In genomic region chr20:35433337-35433736, GRCh38 we compare ENCODE assay signal across 20 cellular contexts. TPM values are rescaled to one million over a fixed set of nuclear protein-coding genes. Genes with fewer than 3 reads are reported as not detected.
A peak's percentile ranks its signal among the peaks of the same experiment; 100 is the strongest.
DNase-seq lines count a peak whose midpoint lies in the region; ATAC-seq, FAIRE-seq and TF ChIP-seq lines count a peak whose summit lies in the region.
"Had no signal": no experiment of that assay in that cellular context is flagged by ENCODE, and none has a peak within 500 bp of the region (broad histone marks: within the 10 kb centered on the region; RNA-seq: fewer than 3 reads in every experiment).

No MANE protein-coding gene starts in this region.

- H2BK12ac ChIP-seq in H1 (ENCODE audit: low read depth, low read length), result no peak overlapping the region
- H2BK12ac ChIP-seq in neuronal stem cell (ENCODE audit: low read length), result no peak overlapping the region

- H2AFZ ChIP-seq in HepG2 (ENCODE audit: low read length) (no peak overlapping the region), H1 (ENCODE audit: low read length) (no peak overlapping the region; the same call in 1 of the 2 replicates), neuronal stem cell (ENCODE audit: low read length) (peak overlapping the region; percentile 32)
- H2AFZ ChIP-seq: GM23248 had no signal

- intact Hi-C loops in HepG2 (cut with micrococcal nuclease; ENCODE audit: unreplicated experiment), result loop anchor here (2.0 kb wide), 1 partner anchor 17 kb away; no protein-coding TSS in a partner anchor
- intact Hi-C loops in right lobe of liver (cut with DNase I), result loop anchor here in 1 of 2 donors (5.0 kb wide), 1 partner anchor 126 kb away; no protein-coding TSS in a partner anchor

- H3K4me2 ChIP-seq in HepG2 (ENCODE audit: low read depth, low read length), result peak overlapping the region; percentile 98
- no peak overlapping the region for H3K4me2 ChIP-seq in H1 (ENCODE audit: insufficient read depth in 1 of 2, low read depth in 2 of 2, low read length in 2 of 2)
- H3K4me2 ChIP-seq in neuronal stem cell (ENCODE audit: insufficient read depth, low read length, poor library complexity, severe bottlenecking), result no peak overlapping the region
- H3K4me2 ChIP-seq: A549 had no signal

- no peak for TF ChIP-seq RAD21 in HepG2 (CRISPR knock-in tag; IDR thresholded peaks at IDR 0.05)
- no peak for TF ChIP-seq RAD21 in H1 (IDR thresholded peaks at IDR 0.05 in 1 of 2, conservative IDR thresholded peaks at IDR 0.05 in 1 of 2; ENCODE audit: low read depth in 2 of 2, low read length in 2 of 2)

- H4K91ac ChIP-seq in H1 (replicated peaks; ENCODE audit: insufficient read length, low read length), result no peak overlapping the region
- H4K91ac ChIP-seq in neuronal stem cell (ENCODE audit: low read depth, low read length, poor library complexity), result no peak overlapping the region

- WGBS in HepG2 (ENCODE audit: low lambda C conversion rate), result 10% methylated on average over 2 of the region's 2 CpGs
- no CpG with 5 or more reads among the region's 2 CpGs for WGBS in right lobe of liver (ENCODE audit: insufficient coverage, low coverage, low lambda C conversion rate, missing lambda C conversion rate)
- WGBS in H1 (ENCODE audit: extremely low coverage in 1 of 2, insufficient coverage in 1 of 2, insufficient read length in 1 of 2, insufficient replicate concordance in 2 of 2, low coverage in 1 of 2, low lambda C conversion rate in 2 of 2, missing lambda C conversion rate in 1 of 2), 2 experiments, result 92% methylated on average over 2 of the region's 2 CpGs; no CpG with 5 or more reads in 1 of the 2 experiments
- WGBS in neuronal stem cell (ENCODE audit: extremely low coverage in 2 of 2, insufficient read length in 2 of 2, insufficient replicate concordance in 1 of 2), 2 donors, result no CpG with 5 or more reads among the region's 2 CpGs

- TF ChIP-seq EP300 in HepG2 (IDR thresholded peaks at IDR 0.05; ENCODE audit: low read depth in 2 of 2, low read length in 2 of 2), result no peak
- no peak for TF ChIP-seq EP300 in HepG2 (CRISPR knock-in tag; IDR thresholded peaks at IDR 0.05; ENCODE audit: borderline replicate concordance)
- no peak for TF ChIP-seq EP300 in H1 (IDR thresholded peaks at IDR 0.05; ENCODE audit: borderline replicate concordance in 1 of 2, low read depth in 2 of 2, low read length in 2 of 2)

- peak overlapping the region in 1 of 3 experiments; percentile 19; a peak in 1 of 6 replicates for H3K4me3 ChIP-seq in HepG2 (replicated peaks in 1 of 3; ENCODE audit: insufficient read depth in 1 of 3, low read depth in 2 of 3, low read length in 3 of 3)
- no peak overlapping the region for H3K4me3 ChIP-seq in right lobe of liver
- H3K4me3 ChIP-seq in H1 (ENCODE audit: extremely low read depth in 1 of 4, insufficient read depth in 2 of 4, low read depth in 3 of 4, low read length in 4 of 4), result no peak overlapping the region
- H3K4me3 ChIP-seq in neuronal stem cell (ENCODE audit: low read length in 2 of 2), result no peak overlapping the region
- H3K4me3 ChIP-seq: A549, GM23248 had no signal

- in situ Hi-C loops in HepG2 (cut with HindIII; ENCODE audit: extremely low pct_ligation_motif_present, low pct_unique_long_range_greater_than_20kb), result loop anchor here (25.0 kb wide), 1 partner anchor 296 kb away; the partner anchor contains the start of gene EDEM2

- H3K79me1 ChIP-seq in H1 (ENCODE audit: low read depth, low read length), result no peaks in the 10 kb centered on the region
- H3K79me1 ChIP-seq in neuronal stem cell (ENCODE audit: low read depth, low read length), result no peaks in the 10 kb centered on the region

- TF ChIP-seq CTCF in HepG2 (CRISPR knock-in tag; IDR thresholded peaks at IDR 0.05) (no peak), right lobe of liver (IDR thresholded peaks at IDR 0.05) (no peak), H1 (IDR thresholded peaks at IDR 0.05; ENCODE audit: control extremely low read depth in 1 of 3, insufficient read depth in 1 of 3, low read depth in 1 of 3, low read length in 3 of 3) (no peak)

- H3K56ac ChIP-seq in H1 (replicated peaks; ENCODE audit: insufficient read length, low read depth, low read length), result no peak overlapping the region

- H3K23ac ChIP-seq in H1 (ENCODE audit: insufficient read length) (no peak overlapping the region), neuronal stem cell (ENCODE audit: low read depth, low read length, poor library complexity) (no peak overlapping the region)

- H2BK5ac ChIP-seq in H1 (ENCODE audit: low read depth, low read length) (no peak overlapping the region), neuronal stem cell (ENCODE audit: low read length) (no peak overlapping the region)

- H3K4me1 ChIP-seq in HepG2 (ENCODE audit: insufficient read depth, low read length), result peaks cover 52% of the 10 kb centered on the region
- no peaks in the 10 kb centered on the region for H3K4me1 ChIP-seq in right lobe of liver
- peaks cover 5 to 22% (median 14%) of the 10 kb centered on the region in 4 experiments for H3K4me1 ChIP-seq in H1 (replicated peaks in 1 of 4; ENCODE audit: control insufficient read depth in 3 of 4, insufficient read depth in 4 of 4, low read length in 3 of 4)
- H3K4me1 ChIP-seq in neuronal stem cell (ENCODE audit: control insufficient read depth in 2 of 2, insufficient read depth in 1 of 2, low read depth in 1 of 2, low read length in 2 of 2), result peaks cover 13 to 37% of the 10 kb centered on the region in 2 donors
- H3K4me1 ChIP-seq: A549 had no signal

- H3K23me2 ChIP-seq in H1 (ENCODE audit: low read depth, low read length), result peaks cover 3% of the 10 kb centered on the region; the same call in 1 of the 2 replicates

- no peak overlapping the region for H4K5ac ChIP-seq in H1 (ENCODE audit: insufficient read length, low read depth, low read length)

- FAIRE-seq in HepG2 (lab: Jason Lieb, UNC) (no peak), H1 (lab: Jason Lieb, UNC) (no peak)
- FAIRE-seq: A549, GM12892, GM18507 had no signal

- H3K27me3 ChIP-seq in HepG2 (ENCODE audit: control insufficient read depth in 1 of 2, insufficient read depth in 2 of 2, low read length in 2 of 2) (peaks cover 0 to 30% of the 10 kb centered on the region in 2 experiments; a peak in 3 of 5 replicates), right lobe of liver (no peaks in the 10 kb centered on the region), H1 (replicated peaks in 1 of 4; ENCODE audit: control insufficient read depth in 3 of 4, extremely low read depth in 1 of 4, insufficient read depth in 3 of 4, low read length in 3 of 4) (no peaks in the 10 kb centered on the region), neuronal stem cell (ENCODE audit: control insufficient read depth in 3 of 3, insufficient read depth in 3 of 3, low read depth in 1 of 3, low read length in 3 of 3) (no peaks in the 10 kb centered on the region)

- H2AK5ac ChIP-seq in H1 (ENCODE audit: low read depth, low read length) (no peak overlapping the region), neuronal stem cell (ENCODE audit: low read depth, low read length) (no peak overlapping the region)

- H3K9ac ChIP-seq in HepG2 (ENCODE audit: insufficient read depth, low read depth, low read length) (no peak overlapping the region), H1 (replicated peaks in 1 of 4; ENCODE audit: extremely low read depth in 1 of 4, low read depth in 3 of 4, low read length in 3 of 4) (no peak overlapping the region), neuronal stem cell (ENCODE audit: low read depth, low read length, poor library complexity) (no peak overlapping the region)
- H3K9ac ChIP-seq: GM23248 had no signal

- H3K4ac ChIP-seq in H1 (replicated peaks; ENCODE audit: insufficient read length, low read depth, low read length), result no peak overlapping the region
- peak overlapping the region; percentile 44 for H3K4ac ChIP-seq in neuronal stem cell (ENCODE audit: low read length)

- BruUV-seq in HepG2 (replicated peaks; lab: Mats Ljungman, UMichigan), result no TSS peak

- H2BK20ac ChIP-seq in H1 (ENCODE audit: low read length), result no peak overlapping the region

- H2BK120ac ChIP-seq in H1 (replicated peaks; ENCODE audit: low read depth, low read length) (no peak overlapping the region), neuronal stem cell (ENCODE audit: low read depth, low read length) (no peak overlapping the region)

- H2BK15ac ChIP-seq in H1 (ENCODE audit: low read length), result 0 out of 2 replicates have a peak overlapping the region, but pooled peaks have one; percentile 55
- H2BK15ac ChIP-seq in neuronal stem cell (ENCODE audit: low read length), result no peak overlapping the region

- H3K14ac ChIP-seq in H1 (ENCODE audit: insufficient read length) (no peak overlapping the region), neuronal stem cell (ENCODE audit: low read length) (no peak overlapping the region)

- H3K79me2 ChIP-seq in HepG2 (ENCODE audit: insufficient read depth, low read length) (no peaks in the 10 kb centered on the region), H1 (ENCODE audit: control insufficient read depth in 1 of 2, insufficient read depth in 2 of 2, low read length in 2 of 2) (no peaks in the 10 kb centered on the region)

- no peak for DNase-seq in HepG2 (ENCODE audit: low spot score)
- DNase-seq in right lobe of liver, result no peak
- no peak for DNase-seq in H1 (ENCODE audit: low read depth in 1 of 2, low spot score in 2 of 2)
- DNase-seq in neuronal stem cell (ENCODE audit: low spot score), result no peak
- no peak for DNase-seq in caudate nucleus (lab: John Stamatoyannopoulos, UW)
- no peak for DNase-seq in ureter (ENCODE audit: low spot score)
- DNase-seq in COLO829 (ENCODE audit: low spot score), result no peak
- DNase-seq: AML-193; CD4-positive, alpha-beta T cell; DMS153; DMS79; GDM1; GM23248; H7 had no signal

- H3K36me3 ChIP-seq in HepG2 (replicated peaks in 1 of 2; ENCODE audit: control insufficient read depth in 1 of 2, insufficient read depth in 2 of 2, low read length in 2 of 2) (no peaks in the 10 kb centered on the region), right lobe of liver (no peaks in the 10 kb centered on the region), H1 (ENCODE audit: control insufficient read depth in 2 of 4, insufficient read depth in 4 of 4, low read length in 3 of 4) (no peaks in the 10 kb centered on the region), neuronal stem cell (replicated peaks in 1 of 2; ENCODE audit: control insufficient read depth in 2 of 2, insufficient read depth in 2 of 2, low read length in 2 of 2) (no peaks in the 10 kb centered on the region)

- H3K9me3 ChIP-seq in HepG2 (ENCODE audit: low read length) (no peaks in the 10 kb centered on the region), right lobe of liver (no peaks in the 10 kb centered on the region), H1 (ENCODE audit: insufficient read depth in 2 of 2, low read depth in 1 of 2, low read length in 1 of 2) (no peaks in the 10 kb centered on the region), neuronal stem cell (replicated peaks in 1 of 2; ENCODE audit: control insufficient read depth in 2 of 2, insufficient read depth in 1 of 2, low read depth in 1 of 2, low read length in 2 of 2) (no peaks in the 10 kb centered on the region)
- H3K9me3 ChIP-seq: A549 had no signal

- H4K20me1 ChIP-seq in HepG2 (ENCODE audit: insufficient read depth, low read length) (no peaks in the 10 kb centered on the region), H1 (replicated peaks in 1 of 2; ENCODE audit: control insufficient read depth in 1 of 2, insufficient read depth in 2 of 2, low read length in 2 of 2) (no peaks in the 10 kb centered on the region)

- H4K8ac ChIP-seq in H1 (ENCODE audit: extremely low read depth, insufficient read depth, low read length) (no peak overlapping the region), neuronal stem cell (ENCODE audit: low read depth, low read length) (peak overlapping the region; percentile 57)

- CTCF ChIA-PET in HepG2 (lab: Yijun Ruan, JAX; ENCODE audit: low intra/inter-chr PET ratio, low total read pairs) (no interaction called here), H1 (lab: Charles Lee; ENCODE audit: partially characterized antibody) (interaction anchor here (0.6 to 3.8 kb wide), 7 partner anchors 14 to 129 kb away, joined by 3 to 18 read pairs (median 7); partner anchors contain the start of gene ERGIC3)

- POLR2A ChIA-PET in HepG2 (lab: Yijun Ruan, JAX), result interaction anchor here (1.0 to 2.6 kb wide), 4 partner anchors 21 to 149 kb away, joined by 3 to 18 read pairs (median 8); partner anchors contain the start of genes CEP250, EIF6 and UQCC1
- POLR2A ChIA-PET in H1 (lab: Charles Lee; ENCODE audit: partially characterized antibody), result interaction anchor here (0.7 to 2.2 kb wide), 3 partner anchors 21 to 36 kb away, joined by 3 to 9 read pairs (median 3); partner anchors contain the start of genes CEP250 and UQCC1

- ATAC-seq in HepG2, result no peak; the same call in 2 of the 3 replicates
- no peak for ATAC-seq in right lobe of liver
- ATAC-seq: HCT116 had no signal

- H3K18ac ChIP-seq in H1 (ENCODE audit: extremely low read depth, low read length), result 0 out of 2 replicates have a peak overlapping the region, but pooled peaks have one; percentile 6
- H3K18ac ChIP-seq in neuronal stem cell (ENCODE audit: low read length), result peak overlapping the region; percentile 23

- H3K27ac ChIP-seq in HepG2 (ENCODE audit: extremely low read length, insufficient read depth, low read length) (no peak overlapping the region), right lobe of liver (no peak overlapping the region), H1 (ENCODE audit: low read depth, low read length) (no peak overlapping the region), neuronal stem cell (replicated peaks; ENCODE audit: low read length) (peak overlapping the region; percentile 13), caudate nucleus (ENCODE audit: low read depth, low read length) (no peak overlapping the region)
- H3K27ac ChIP-seq: 22Rv1, A549, C4-2B, GM23248 had no signal

- no peak for TF ChIP-seq POLR2A in HepG2 (IDR thresholded peaks at IDR 0.05; ENCODE audit: insufficient read depth in 1 of 2, low read depth in 2 of 2, low read length in 2 of 2)
- no peak for TF ChIP-seq POLR2A in right lobe of liver (IDR thresholded peaks at IDR 0.05)
- TF ChIP-seq POLR2A in H1 (IDR thresholded peaks at IDR 0.05; ENCODE audit: control extremely low read depth in 1 of 2, low read depth in 2 of 2, low read length in 2 of 2), result no peak

RNA-seq across cellular contexts. Expression of gene GDF5, which starts 4.7 kb away (rescaled TPM):
- total RNA-seq in HepG2 (2016; rRNA removed; fragmentation: Illumina TruSeq; extraction: Trizol) (not detected in 2 replicates), right lobe of liver (not detected), ureter (0.34 TPM)
- not detected in 2 replicates for total RNA-seq in HepG2 (2016; cell fraction: cytosol; rRNA removed; fragmentation: Illumina TruSeq; extraction: Trizol; ENCODE audit: low read depth)
- total RNA-seq in HepG2 (2016; cell fraction: insoluble cytoplasmic fraction; rRNA removed; fragmentation: Illumina TruSeq; extraction: Trizol), result not detected in 2 replicates
- not detected in 2 replicates for total RNA-seq in HepG2 (2016; cell fraction: membrane; rRNA removed; fragmentation: Illumina TruSeq; extraction: Trizol)
- total RNA-seq in HepG2 (2016; cell fraction: nucleus; rRNA removed; fragmentation: Illumina TruSeq; extraction: Trizol), result not detected in 2 replicates
- polyA plus RNA-seq in HepG2 (2011; rRNA removed) (not detected in 2 replicates), H1 (2011; rRNA removed) (0.03 and 0.05 TPM in 2 replicates)
- polyA plus RNA-seq in HepG2 (2011; cell fraction: cytosol; rRNA removed), result 0.04 TPM in 1 of 2 replicates, not detected in the other
- not detected in 2 replicates for polyA plus RNA-seq in HepG2 (2011; cell fraction: nucleus; rRNA removed)
- polyA plus RNA-seq in HepG2 (2012), result not detected in 2 replicates
- not detected in 2 replicates for polyA plus RNA-seq in HepG2 (2016; cell fraction: cytosol; fragmentation: Illumina TruSeq; extraction: Trizol; ENCODE audit: low read depth)
- polyA plus RNA-seq in HepG2 (2016; cell fraction: insoluble cytoplasmic fraction; fragmentation: Illumina TruSeq; extraction: Trizol; ENCODE audit: low read depth), result not detected in 2 replicates
- not detected in 2 replicates for polyA plus RNA-seq in HepG2 (2016; cell fraction: membrane; fragmentation: Illumina TruSeq; extraction: Trizol; ENCODE audit: low read depth)
- polyA plus RNA-seq in HepG2 (2016; cell fraction: nucleus; fragmentation: Illumina TruSeq; extraction: Trizol; ENCODE audit: insufficient read depth, low read depth), result not detected in 2 replicates
- polyA minus RNA-seq in HepG2 (2011; rRNA and poly(A)+ RNA removed; ENCODE audit: low replicate concordance), result 0.09 TPM in 1 of 2 replicates, not detected in the other
- polyA minus RNA-seq in HepG2 (2011; cell fraction: cytosol; rRNA and poly(A)+ RNA removed), result not detected in 2 replicates
- polyA minus RNA-seq in HepG2 (2011; cell fraction: nucleus; rRNA and poly(A)+ RNA removed), result not detected in 2 replicates
- total RNA-seq in H1 (2021; fragmentation: NEBNext Ultra II Directional; extraction: Animal tissue kit (Norgen Biotek cat#: 25700)), result not detected in 2 replicates
- polyA plus RNA-seq in H1 (2011; cell fraction: cytosol; rRNA removed), result 0.03 TPM
- polyA plus RNA-seq in H1 (2011; cell fraction: nucleus; rRNA removed), result not detected
- 0.06 TPM in 1 of 4 replicates, not detected in the others for polyA plus RNA-seq in H1 (2012, experiment 1 of 2)
- polyA plus RNA-seq in H1 (2012, experiment 2 of 2), result not detected
- not detected for polyA plus RNA-seq in H1 (2013, experiment 1 of 2)
- polyA plus RNA-seq in H1 (2013, experiment 2 of 2), result not detected
- polyA minus RNA-seq in H1 (2011; rRNA and poly(A)+ RNA removed), result 0.06 TPM in 1 of 2 replicates, not detected in the other
- not detected for polyA minus RNA-seq in H1 (2011; cell fraction: cytosol; rRNA and poly(A)+ RNA removed)
- polyA minus RNA-seq in H1 (2011; cell fraction: nucleus; rRNA and poly(A)+ RNA removed), result not detected
- polyA plus RNA-seq in neuronal stem cell (2013, experiment 1 of 2), result 0.57 TPM
- 0.48 TPM for polyA plus RNA-seq in neuronal stem cell (2013, experiment 2 of 2)
- total RNA-seq: CD4-positive, alpha-beta T cell had no signal
- polyA plus RNA-seq: A549 had no signal

RNA-seq across cellular contexts. Expression of gene UQCC1, which starts 21.6 kb away (rescaled TPM):
- total RNA-seq in HepG2 (2016; rRNA removed; fragmentation: Illumina TruSeq; extraction: Trizol) (67.2 and 79.5 TPM in 2 replicates), right lobe of liver (10 to 100 TPM; 22.7 to 41.2 (median 35.0) TPM), ureter (66.9 TPM)
- 21.4 and 22.2 TPM in 2 replicates for total RNA-seq in HepG2 (2016; cell fraction: cytosol; rRNA removed; fragmentation: Illumina TruSeq; extraction: Trizol; ENCODE audit: low read depth)
- 62.6 and 81.6 TPM in 2 replicates for total RNA-seq in HepG2 (2016; cell fraction: insoluble cytoplasmic fraction; rRNA removed; fragmentation: Illumina TruSeq; extraction: Trizol)
- 31.1 and 32.0 TPM in 2 replicates for total RNA-seq in HepG2 (2016; cell fraction: membrane; rRNA removed; fragmentation: Illumina TruSeq; extraction: Trizol)
- total RNA-seq in HepG2 (2016; cell fraction: nucleus; rRNA removed; fragmentation: Illumina TruSeq; extraction: Trizol), result 92.7 and 103 TPM in 2 replicates
- polyA plus RNA-seq in HepG2 (2011; rRNA removed) (68.5 and 76.9 TPM in 2 replicates), H1 (2011; rRNA removed) (31.2 and 38.0 TPM in 2 replicates)
- 43.3 and 47.7 TPM in 2 replicates for polyA plus RNA-seq in HepG2 (2011; cell fraction: cytosol; rRNA removed)
- 174 and 175 TPM in 2 replicates for polyA plus RNA-seq in HepG2 (2011; cell fraction: nucleus; rRNA removed)
- polyA plus RNA-seq in HepG2 (2012), result 60.6 and 74.9 TPM in 2 replicates
- 10.6 and 11.5 TPM in 2 replicates for polyA plus RNA-seq in HepG2 (2016; cell fraction: cytosol; fragmentation: Illumina TruSeq; extraction: Trizol; ENCODE audit: low read depth)
- 60.7 and 64.9 TPM in 2 replicates for polyA plus RNA-seq in HepG2 (2016; cell fraction: insoluble cytoplasmic fraction; fragmentation: Illumina TruSeq; extraction: Trizol; ENCODE audit: low read depth)
- polyA plus RNA-seq in HepG2 (2016; cell fraction: membrane; fragmentation: Illumina TruSeq; extraction: Trizol; ENCODE audit: low read depth), result 17.6 and 21.1 TPM in 2 replicates
- polyA plus RNA-seq in HepG2 (2016; cell fraction: nucleus; fragmentation: Illumina TruSeq; extraction: Trizol; ENCODE audit: insufficient read depth, low read depth), result 143 and 149 TPM in 2 replicates
- 45.0 and 72.9 TPM in 2 replicates for polyA minus RNA-seq in HepG2 (2011; rRNA and poly(A)+ RNA removed; ENCODE audit: low replicate concordance)
- polyA minus RNA-seq in HepG2 (2011; cell fraction: cytosol; rRNA and poly(A)+ RNA removed), result 39.7 and 43.4 TPM in 2 replicates
- 106 and 120 TPM in 2 replicates for polyA minus RNA-seq in HepG2 (2011; cell fraction: nucleus; rRNA and poly(A)+ RNA removed)
- 51.0 and 69.4 TPM in 2 replicates for total RNA-seq in H1 (2021; fragmentation: NEBNext Ultra II Directional; extraction: Animal tissue kit (Norgen Biotek cat#: 25700))
- 45.6 TPM for polyA plus RNA-seq in H1 (2011; cell fraction: cytosol; rRNA removed)
- 88.9 TPM for polyA plus RNA-seq in H1 (2011; cell fraction: nucleus; rRNA removed)
- 45.5 to 61.7 TPM (median 49.2 TPM) in 4 replicates for polyA plus RNA-seq in H1 (2012, experiment 1 of 2)
- 26.1 TPM for polyA plus RNA-seq in H1 (2012, experiment 2 of 2)
- polyA plus RNA-seq in H1 (2013, experiment 1 of 2), result 55.0 TPM
- 52.4 TPM for polyA plus RNA-seq in H1 (2013, experiment 2 of 2)
- 41.9 and 53.5 TPM in 2 replicates for polyA minus RNA-seq in H1 (2011; rRNA and poly(A)+ RNA removed)
- 33.1 TPM for polyA minus RNA-seq in H1 (2011; cell fraction: cytosol; rRNA and poly(A)+ RNA removed)
- polyA minus RNA-seq in H1 (2011; cell fraction: nucleus; rRNA and poly(A)+ RNA removed), result 63.4 TPM
- 57.2 TPM for polyA plus RNA-seq in neuronal stem cell (2013, experiment 1 of 2)
- 62.8 TPM for polyA plus RNA-seq in neuronal stem cell (2013, experiment 2 of 2)

RNA-seq across cellular contexts. Expression of gene CEP250, which starts 22.1 kb away (rescaled TPM):
- total RNA-seq in HepG2 (2016; rRNA removed; fragmentation: Illumina TruSeq; extraction: Trizol) (55.3 and 55.7 TPM in 2 replicates), right lobe of liver (10 to 100 TPM in 2 of 6 experiments, 1 to 10 TPM in 4; 5.9 to 11.2 (median 9.0) TPM), ureter (30.9 TPM)
- 4.6 and 8.2 TPM in 2 replicates for total RNA-seq in HepG2 (2016; cell fraction: cytosol; rRNA removed; fragmentation: Illumina TruSeq; extraction: Trizol; ENCODE audit: low read depth)
- total RNA-seq in HepG2 (2016; cell fraction: insoluble cytoplasmic fraction; rRNA removed; fragmentation: Illumina TruSeq; extraction: Trizol), result 47.0 and 58.9 TPM in 2 replicates
- 10.8 and 11.9 TPM in 2 replicates for total RNA-seq in HepG2 (2016; cell fraction: membrane; rRNA removed; fragmentation: Illumina TruSeq; extraction: Trizol)
- 53.7 and 62.9 TPM in 2 replicates for total RNA-seq in HepG2 (2016; cell fraction: nucleus; rRNA removed; fragmentation: Illumina TruSeq; extraction: Trizol)
- polyA plus RNA-seq in HepG2 (2011; rRNA removed) (28.3 and 28.8 TPM in 2 replicates), H1 (2011; rRNA removed) (2.6 and 4.6 TPM in 2 replicates)
- 13.0 and 15.9 TPM in 2 replicates for polyA plus RNA-seq in HepG2 (2011; cell fraction: cytosol; rRNA removed)
- polyA plus RNA-seq in HepG2 (2011; cell fraction: nucleus; rRNA removed), result 91.1 and 91.6 TPM in 2 replicates
- polyA plus RNA-seq in HepG2 (2012), result 51.5 and 68.0 TPM in 2 replicates
- polyA plus RNA-seq in HepG2 (2016; cell fraction: cytosol; fragmentation: Illumina TruSeq; extraction: Trizol; ENCODE audit: low read depth), result 1.8 and 3.2 TPM in 2 replicates
- polyA plus RNA-seq in HepG2 (2016; cell fraction: insoluble cytoplasmic fraction; fragmentation: Illumina TruSeq; extraction: Trizol; ENCODE audit: low read depth), result 25.5 and 33.0 TPM in 2 replicates
- polyA plus RNA-seq in HepG2 (2016; cell fraction: membrane; fragmentation: Illumina TruSeq; extraction: Trizol; ENCODE audit: low read depth), result 4.0 and 5.2 TPM in 2 replicates
- 164 and 177 TPM in 2 replicates for polyA plus RNA-seq in HepG2 (2016; cell fraction: nucleus; fragmentation: Illumina TruSeq; extraction: Trizol; ENCODE audit: insufficient read depth, low read depth)
- polyA minus RNA-seq in HepG2 (2011; rRNA and poly(A)+ RNA removed; ENCODE audit: low replicate concordance), result 17.6 and 28.3 TPM in 2 replicates
- 15.9 and 26.1 TPM in 2 replicates for polyA minus RNA-seq in HepG2 (2011; cell fraction: cytosol; rRNA and poly(A)+ RNA removed)
- 47.3 and 65.8 TPM in 2 replicates for polyA minus RNA-seq in HepG2 (2011; cell fraction: nucleus; rRNA and poly(A)+ RNA removed)
- total RNA-seq in H1 (2021; fragmentation: NEBNext Ultra II Directional; extraction: Animal tissue kit (Norgen Biotek cat#: 25700)), result 33.1 and 33.7 TPM in 2 replicates
- polyA plus RNA-seq in H1 (2011; cell fraction: cytosol; rRNA removed), result 9.5 TPM
- polyA plus RNA-seq in H1 (2011; cell fraction: nucleus; rRNA removed), result 16.3 TPM
- polyA plus RNA-seq in H1 (2012, experiment 1 of 2), result 26.4 to 29.8 TPM (median 28.7 TPM) in 4 replicates
- polyA plus RNA-seq in H1 (2012, experiment 2 of 2), result 3.1 TPM
- polyA plus RNA-seq in H1 (2013, experiment 1 of 2), result 9.2 TPM
- 9.5 TPM for polyA plus RNA-seq in H1 (2013, experiment 2 of 2)
- 17.0 and 19.1 TPM in 2 replicates for polyA minus RNA-seq in H1 (2011; rRNA and poly(A)+ RNA removed)
- polyA minus RNA-seq in H1 (2011; cell fraction: cytosol; rRNA and poly(A)+ RNA removed), result 15.4 TPM
- 13.4 TPM for polyA minus RNA-seq in H1 (2011; cell fraction: nucleus; rRNA and poly(A)+ RNA removed)
- polyA plus RNA-seq in neuronal stem cell (2013, experiment 1 of 2), result 12.0 TPM
- polyA plus RNA-seq in neuronal stem cell (2013, experiment 2 of 2), result 13.1 TPM
